Comparison of ENCODE assay signal across 19 cellular contexts in the genomic region with DNA sequence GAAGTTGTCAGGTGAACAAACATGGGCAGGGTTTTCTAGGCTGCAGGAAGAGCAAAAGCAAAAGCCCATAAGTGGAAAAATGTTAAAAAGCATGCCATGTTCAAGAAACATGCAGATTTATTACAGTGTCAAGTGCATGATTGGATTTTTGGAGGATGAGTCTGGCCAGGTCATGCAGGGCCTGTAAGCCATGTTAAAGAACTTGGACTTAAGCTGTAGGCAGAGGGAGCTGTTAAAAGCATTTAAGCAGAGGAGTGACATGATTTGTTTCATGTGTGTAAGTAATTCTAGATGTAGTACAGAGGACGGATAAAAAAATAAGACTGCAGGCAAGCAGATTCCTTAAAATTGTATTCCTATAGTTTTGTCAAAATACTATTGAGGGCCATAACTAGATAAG. TPM values are rescaled to one million over a fixed set of nuclear protein-coding genes. Genes with fewer than 3 reads are reported as not detected.
A peak's percentile ranks its signal among the peaks of the same experiment; 100 is the strongest.
DNase-seq lines count a peak whose midpoint lies in the region; ATAC-seq and TF ChIP-seq lines count a peak whose summit lies in the region.
"Had no signal": no experiment of that assay in that cellular context is flagged by ENCODE, and none has a peak within 500 bp of the region (broad histone marks: within the 10 kb centered on the region; RNA-seq: fewer than 3 reads in every experiment).

No MANE protein-coding gene starts in this region.

- H3K4me1 Mint-ChIP-seq in T-helper 17 cell, result peaks cover 7% of the 10 kb centered on the region

- no peak for ATAC-seq in T-helper 17 cell

- no peak for TF ChIP-seq POLR2A in spleen (IDR thresholded peaks at IDR 0.05)

- no peak overlapping the region for H3K27ac ChIP-seq in spleen
- H3K27ac ChIP-seq: C4-2B had no signal

- 79 to 100% (median 91%) methylated on average over 1 of the region's 1 CpG for WGBS in spleen, 5 donors

- no peak overlapping the region for H3K4me3 Mint-ChIP-seq in T-helper 17 cell
- H3K4me3 Mint-ChIP-seq: CD8-positive, alpha-beta memory T cell had no signal

- H3K4me1 ChIP-seq in spleen, result no peaks in the 10 kb centered on the region

- H3K9me3 ChIP-seq in T-helper 17 cell (ENCODE audit: control insufficient read depth, low read length, poor library complexity, severe bottlenecking), result no peaks in the 10 kb centered on the region
- H3K9me3 ChIP-seq in spleen, result no peaks in the 10 kb centered on the region

- H3K36me3 Mint-ChIP-seq in T-helper 17 cell (ENCODE audit: low read depth), result peaks cover 2% of the 10 kb centered on the region
- H3K36me3 Mint-ChIP-seq: CD8-positive, alpha-beta memory T cell had no signal

- no peak overlapping the region for H3K4me3 ChIP-seq in spleen

- TF ChIP-seq CTCF in GM13977 (IDR thresholded peaks at IDR 0.05; ENCODE audit: extremely low read depth, insufficient read depth, missing control alignments), result no peak
- no peak for TF ChIP-seq CTCF in spleen (IDR thresholded peaks at IDR 0.05 in 8 of 11, conservative IDR thresholded peaks at IDR 0.05 in 3 of 11)

- H3K27ac Mint-ChIP-seq in T-helper 17 cell, result peak overlapping the region; percentile 27

- DNase-seq in NCI-H82 (lab: John Stamatoyannopoulos, UW) (peak; percentile 59), NCI-H82 treated with DMSO at 0.1 percent for 48 hours (lab: John Stamatoyannopoulos, UW; ENCODE audit: unreplicated experiment) (no peak), T-helper 17 cell (no peak), left kidney (ENCODE audit: low read depth, low spot score) (peak; percentile 80), GM13977 (ENCODE audit: low spot score) (no peak), spleen (no peak), activated gamma-delta T cell (lab: John Stamatoyannopoulos, UW) (no peak)
- DNase-seq: Calu3; CD8-positive, alpha-beta memory T cell; DMS153; GDM1; H7; Karpas-422; NCI-H1694; NCI-H226; NCI-H510A treated with DMSO at 0.1 percent for 48 hours; NCI-H774; Right ventricle myocardium superior had no signal

- intact Hi-C loops in spleen (cut with DNase I; ENCODE audit: low total_unique reads), result no loop called here

- H3K27me3 ChIP-seq in spleen (replicated peaks in 1 of 7), result no peaks in the 10 kb centered on the region

- no peaks in the 10 kb centered on the region for H3K36me3 ChIP-seq in spleen

- H3K27me3 Mint-ChIP-seq in T-helper 17 cell, result no peaks in the 10 kb centered on the region
- H3K27me3 Mint-ChIP-seq: CD8-positive, alpha-beta memory T cell had no signal

- in situ Hi-C loops in GM13977 (cut with MboI; ENCODE audit: low pct_unique_long_range_greater_than_20kb, low sequenced_read_pairs, unreplicated experiment), result no loop called here

RNA-seq across cellular contexts. Expression of a gene that starts 16.4 kb away (rescaled TPM):
- total RNA-seq in T-helper 17 cell (10 to 100 TPM; 87.1 to 95.7 TPM), spleen (100 to 1,000 TPM in 1 of 7 donors, 10 to 100 TPM in 6; 43.4 to 121 (median 62.8) TPM)
- polyA plus RNA-seq in spleen, result 10 to 100 TPM; 28.4 to 37.4 (median 30.9) TPM

Comparison
In these comparisons a context has a peak if more than half of its experiments do, and no peak if none do; other contexts are left out.
1. DNase-seq: peak in NCI-H82 (single experiment) and left kidney (single experiment); none in NCI-H82 treated with DMSO at 0.1 percent for 48 hours (single experiment), T-helper 17 cell (0 of 3), GM13977 (single experiment), spleen (single experiment) and activated gamma-delta T cell (single experiment).